Comparison of ENCODE assay signal across 14 cellular contexts in the genomic region with DNA sequence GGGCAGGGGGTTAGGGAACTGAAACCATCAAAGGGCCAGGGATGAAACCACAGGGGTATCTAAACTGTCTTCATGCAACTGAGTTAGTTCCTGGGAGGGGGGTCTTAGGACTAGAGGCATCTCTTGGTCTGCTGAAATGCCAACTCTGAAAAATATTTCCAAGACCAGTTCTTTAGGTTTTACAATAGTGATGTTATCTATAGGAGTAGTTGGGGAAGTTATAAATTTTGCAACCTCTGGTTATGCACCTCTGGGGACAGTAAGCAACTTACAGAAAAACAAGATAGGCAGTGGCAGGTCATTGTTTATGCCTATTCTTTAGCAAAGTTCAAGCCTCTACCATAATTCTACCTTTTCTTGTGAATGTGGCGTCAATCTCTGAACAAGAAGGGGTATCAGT.
"Had no signal": no experiment of that assay in that cellular context is flagged by ENCODE, and none has a peak within 500 bp of the region (broad histone marks: within the 10 kb centered on the region; RNA-seq: fewer than 3 reads in every experiment).

No MANE protein-coding gene starts in this region.

- H3K36me3 ChIP-seq: tibial nerve, upper lobe of right lung, vagina had no signal

- H3K27me3 ChIP-seq: foreskin keratinocyte, testis, tibial nerve, upper lobe of right lung, vagina had no signal

- H3K4me1 ChIP-seq: foreskin keratinocyte, testis, tibial nerve, upper lobe of right lung, vagina had no signal

- H3K27ac ChIP-seq: foreskin keratinocyte, testis, tibial nerve, upper lobe of right lung, vagina had no signal

- H3K9me3 ChIP-seq: testis, tibial nerve, upper lobe of right lung, vagina had no signal

- DNase-seq: foreskin keratinocyte; left colon; left ventricle myocardium superior; naive thymus-derived CD8-positive, alpha-beta T cell; posterior cingulate gyrus; stimulated activated CD4-positive, alpha-beta T cell treated with anti-CD3 and anti-CD28 coated beads, Interleukin-2, amount 100 ng/mL, for 24 hours; stimulated activated CD4-positive, alpha-beta T cell treated with anti-CD3 and anti-CD28 coated beads, Interleukin-4, amount 100 ng/mL, for 4 hours; stimulated activated naive B cell treated with anti-CD40 and anti-IgM and Interleukin-4, amounts not matched to agents 10 μg/mL and 1 μg/mL and 100 μg/mL, for 72 hours; stimulated activated naive CD8-positive, alpha-beta T cell treated with anti-CD3 and anti-CD28 coated beads, Interleukin-15, amount 100 ng/mL, for 72 hours; testis; upper lobe of right lung had no signal

- H3K4me3 ChIP-seq: lung, testis, tibial nerve, upper lobe of right lung, vagina had no signal
